Comparison of ENCODE assay signal across 24 cellular contexts in the genomic region with DNA sequence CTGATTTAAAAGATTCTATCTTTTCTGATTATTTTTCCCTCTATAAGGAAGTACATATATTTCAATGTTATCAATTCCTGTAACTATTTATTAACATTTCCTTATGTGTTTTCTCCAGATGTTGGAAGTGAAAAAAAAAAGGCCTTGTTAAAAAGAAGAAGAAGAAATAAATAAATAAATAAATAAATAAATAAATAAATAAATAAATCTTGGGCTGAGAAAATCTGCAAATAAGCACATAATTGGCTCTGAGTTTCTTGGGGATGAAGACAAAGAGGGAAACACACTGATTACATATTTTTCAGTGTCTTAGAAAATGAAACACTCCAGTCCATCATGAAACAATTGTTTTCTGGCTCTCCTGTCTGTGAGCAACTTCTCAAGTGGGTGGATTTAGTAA.
"Had no signal": no experiment of that assay in that cellular context is flagged by ENCODE, and none has a peak within 500 bp of the region (broad histone marks: within the 10 kb centered on the region; RNA-seq: fewer than 3 reads in every experiment).

No MANE protein-coding gene starts in this region.

- H3K36me3 ChIP-seq: brain microvascular endothelial cell had no signal

- DNase-seq: activated CD4-positive, alpha-beta memory T cell treated with anti-CD3 and anti-CD28 coated beads for 36 hours; activated CD4-positive, alpha-beta T cell treated with anti-CD3 and anti-CD28 coated beads for 36 hours; activated CD4-positive, alpha-beta T cell treated with anti-CD3 and anti-CD28 coated beads, Interleukin-2, amount 10 ng/mL, durations not matched to agents 24 days and 14 days; activated CD4-positive, CD25-positive, alpha-beta regulatory T cell; activated CD4-positive, CD25-positive, alpha-beta regulatory T cell treated with anti-CD3 and anti-CD28 coated beads, Interleukin-2, amount 50 U/mL, for 72 hours; activated effector memory CD4-positive, alpha-beta T cell treated with Interleukin-2 at 50 U/mL for 16 hours; activated gamma-delta T cell treated with Interleukin-2 at 50 U/mL for 16 hours; activated naive CD4-positive, alpha-beta T cell treated with anti-CD3 and anti-CD28 coated beads, Interleukin-2, amount 50 U/mL, for 16 hours; activated naive CD4-positive, alpha-beta T cell treated with Interleukin-2 at 50 U/mL for 16 hours; activated T-cell treated with anti-CD3 and anti-CD28 coated beads, Interleukin-2, amount 50 U/mL, for 4 hours; amniotic stem cell; anterior cingulate cortex; brain microvascular endothelial cell; effector CD8-positive, alpha-beta T cell; foreskin fibroblast; head of caudate nucleus; T-helper 2 cell had no signal

- ATAC-seq: activated CD4-positive, alpha-beta T cell treated with anti-CD3 and anti-CD28 coated beads for 36 hours; activated T-cell treated with anti-CD3 and anti-CD28 coated beads, Interleukin-2, amount 50 U/mL, for 4 hours; activated T-helper 17 cell treated with anti-CD3 and anti-CD28 coated beads, Interleukin-2, amount 50 U/mL, for 72 hours; esophagus mucosa had no signal

- FAIRE-seq: astrocyte, bronchial epithelial cell, colon, endometrium, frontal cortex had no signal

- H3K27me3 ChIP-seq: brain microvascular endothelial cell had no signal

- H3K27ac ChIP-seq: brain microvascular endothelial cell had no signal
